In the genomic region with DNA sequence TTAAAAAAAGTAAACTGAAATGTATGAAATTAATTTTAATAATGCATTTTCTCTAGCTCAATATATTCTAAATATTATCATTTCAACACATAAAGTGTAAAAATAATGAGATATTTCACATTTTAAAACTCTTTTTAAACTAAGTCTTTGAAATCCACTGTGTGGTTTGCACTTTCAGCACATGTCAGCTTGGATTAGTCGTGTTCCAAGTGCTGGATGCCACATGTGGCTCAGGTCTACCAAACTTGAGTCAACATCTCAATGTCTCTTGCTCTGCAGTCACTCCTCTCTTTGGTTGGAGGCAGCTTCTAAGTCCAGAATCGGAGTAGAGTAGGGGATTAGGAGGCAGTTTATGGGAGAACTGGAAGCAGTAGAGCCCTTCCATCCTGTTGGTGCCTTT, we compare ENCODE assay signal across 27 cellular contexts.
"Had no signal": no experiment of that assay in that cellular context is flagged by ENCODE, and none has a peak within 500 bp of the region (broad histone marks: within the 10 kb centered on the region; RNA-seq: fewer than 3 reads in every experiment).

No MANE protein-coding gene starts in this region.

- H3K36me3 ChIP-seq: brain microvascular endothelial cell, sigmoid colon, vagina had no signal

- DNase-seq: activated B cell treated with CpG ODN at 0.5 μM for 24 hours; activated CD4-positive, alpha-beta T cell treated with anti-CD3 and anti-CD28 coated beads for 36 hours; activated CD4-positive, alpha-beta T cell treated with anti-CD3 and anti-CD28 coated beads, Interleukin-2, amount 50 U/mL, for 4 hours; activated CD8-positive, alpha-beta memory T cell treated with anti-CD3 and anti-CD28 coated beads for 24 hours; activated CD8-positive, alpha-beta memory T cell treated with anti-CD3 and anti-CD28 coated beads, Interleukin-2, amount 50 U/mL, for 4 hours; activated effector memory CD4-positive, alpha-beta T cell treated with Interleukin-2 at 50 U/mL for 16 hours; activated naive CD4-positive, alpha-beta T cell treated with anti-CD3 and anti-CD28 coated beads for 36 hours; activated T-cell treated with anti-CD3 and anti-CD28 coated beads, Interleukin-2, amount 50 U/mL, for 24 hours; anterior cingulate cortex; brain microvascular endothelial cell; caudate nucleus; dermis blood vessel endothelial cell; effector CD8-positive, alpha-beta T cell; erythroblast; foreskin keratinocyte; left ventricle myocardium superior; mammary epithelial cell; midbrain; nephron progenitor cell; occipital lobe; sigmoid colon; stimulated activated CD4-positive, alpha-beta T cell treated with anti-CD3 and anti-CD28 coated beads, Interleukin-4, amount 100 ng/mL, for 1 hour; stimulated activated naive CD4-positive, alpha-beta T cell; testis had no signal

- H3K27ac Mint-ChIP-seq: activated B cell treated with CpG ODN at 0.5 μM for 24 hours; activated CD4-positive, alpha-beta T cell treated with anti-CD3 and anti-CD28 coated beads for 36 hours; activated naive CD4-positive, alpha-beta T cell treated with anti-CD3 and anti-CD28 coated beads for 36 hours; activated T-cell treated with anti-CD3 and anti-CD28 coated beads, Interleukin-2, amount 50 U/mL, for 24 hours; T-helper 1 cell treated with Interleukin-12 subunit alpha and Interleukin-12 subunit beta and Interleukin-4 antibody, amounts not matched to agents 30 μg/mL and 1 μg/mL, for 36 hours had no signal

- H3K27ac ChIP-seq: brain microvascular endothelial cell, foreskin keratinocyte, sigmoid colon, testis, vagina had no signal

- H3K4me3 Mint-ChIP-seq: activated B cell treated with CpG ODN at 0.5 μM for 24 hours; activated CD4-positive, alpha-beta T cell treated with anti-CD3 and anti-CD28 coated beads for 36 hours; activated naive CD4-positive, alpha-beta T cell treated with anti-CD3 and anti-CD28 coated beads for 36 hours; activated T-cell treated with anti-CD3 and anti-CD28 coated beads, Interleukin-2, amount 50 U/mL, for 24 hours; nephron progenitor cell; T-helper 1 cell treated with Interleukin-12 subunit alpha and Interleukin-12 subunit beta and Interleukin-4 antibody, amounts not matched to agents 30 μg/mL and 1 μg/mL, for 36 hours; type B pancreatic cell had no signal

- ATAC-seq: activated CD4-positive, alpha-beta T cell treated with anti-CD3 and anti-CD28 coated beads for 36 hours; foreskin keratinocyte; left ventricle myocardium superior had no signal

- H3K27me3 Mint-ChIP-seq: activated B cell treated with CpG ODN at 0.5 μM for 24 hours; activated CD4-positive, alpha-beta T cell treated with anti-CD3 and anti-CD28 coated beads for 36 hours; activated T-cell treated with anti-CD3 and anti-CD28 coated beads, Interleukin-2, amount 50 U/mL, for 24 hours; type B pancreatic cell had no signal

- H3K9me3 ChIP-seq: sigmoid colon, testis, vagina had no signal

- H3K4me1 Mint-ChIP-seq: activated CD4-positive, alpha-beta T cell treated with anti-CD3 and anti-CD28 coated beads for 36 hours had no signal

- H3K36me3 Mint-ChIP-seq: type B pancreatic cell had no signal

- H3K27me3 ChIP-seq: brain microvascular endothelial cell, foreskin keratinocyte, sigmoid colon, testis, vagina had no signal

- H3K9me3 Mint-ChIP-seq: activated B cell treated with CpG ODN at 0.5 μM for 24 hours; activated naive CD4-positive, alpha-beta T cell treated with anti-CD3 and anti-CD28 coated beads for 36 hours; activated T-cell treated with anti-CD3 and anti-CD28 coated beads, Interleukin-2, amount 50 U/mL, for 24 hours; nephron progenitor cell; T-helper 1 cell treated with Interleukin-12 subunit alpha and Interleukin-12 subunit beta and Interleukin-4 antibody, amounts not matched to agents 30 μg/mL and 1 μg/mL, for 36 hours; type B pancreatic cell had no signal

- H3K4me1 ChIP-seq: sigmoid colon, testis had no signal

- H3K4me3 ChIP-seq: sigmoid colon, testis, vagina had no signal
